ENCODE assay signal across 4 cellular contexts in genomic region chr1:207589506-207589905, GRCh38. TPM values are rescaled to one million over a fixed set of nuclear protein-coding genes. Genes with fewer than 3 reads are reported as not detected.
"Had no signal": no experiment of that assay in that cellular context is flagged by ENCODE, and none has a peak within 500 bp of the region (broad histone marks: within the 10 kb centered on the region; RNA-seq: fewer than 3 reads in every experiment).

No MANE protein-coding gene starts in this region.

RNA-seq across cellular contexts. Expression of gene CR1L, which starts 55.4 kb away (rescaled TPM):
- total RNA-seq: HepG2, HT-29, HT1080, IMR-90 had no signal
